Comparison of ENCODE assay signal across 24 cellular contexts in the genomic region with DNA sequence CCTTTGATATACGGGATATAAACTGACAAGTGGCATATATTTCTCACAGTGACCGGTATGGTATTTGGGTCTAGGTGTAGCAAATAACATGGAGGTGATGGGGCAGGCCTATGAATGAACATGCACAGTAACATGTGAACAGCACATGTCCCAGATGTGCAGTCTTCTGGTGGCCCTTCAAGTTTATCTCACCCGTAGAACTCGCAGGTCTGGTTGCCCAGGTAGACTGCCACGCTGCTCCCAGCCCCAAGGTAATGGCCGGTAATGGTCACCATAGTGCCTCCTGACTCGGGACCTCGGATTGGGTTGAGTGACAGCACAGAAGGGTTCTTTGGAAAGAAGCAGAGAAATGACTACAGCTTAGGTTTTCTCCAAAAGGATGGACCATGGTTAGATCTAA.
A peak's percentile ranks its signal among the peaks of the same experiment; 100 is the strongest.
DNase-seq lines count a peak whose midpoint lies in the region; ATAC-seq, FAIRE-seq and TF ChIP-seq lines count a peak whose summit lies in the region.
"Had no signal": no experiment of that assay in that cellular context is flagged by ENCODE, and none has a peak within 500 bp of the region (broad histone marks: within the 10 kb centered on the region; RNA-seq: fewer than 3 reads in every experiment).

No MANE protein-coding gene starts in this region.

- no peak overlapping the region for H3K14ac ChIP-seq in trophoblast cell (ENCODE audit: low read length)

- no peak overlapping the region for H3K4ac ChIP-seq in trophoblast cell (ENCODE audit: low read depth, low read length)

- no peaks in the 10 kb centered on the region for H3K27me3 ChIP-seq in trophoblast cell (ENCODE audit: insufficient read depth, low read length)

- no CpG with 5 or more reads among the region's 8 CpGs for WGBS in trophoblast cell (ENCODE audit: extremely low coverage, insufficient coverage, insufficient read length)

- H3K27me3 Mint-ChIP-seq in natural killer cell treated with Interleukin-12 subunit alpha and Interleukin-12 subunit beta and Interleukin-15 and Interleukin-18, amount 100 ng/mL, for 72 hours = peaks cover 3 to 21% of the 10 kb centered on the region in 2 donors
- H3K27me3 Mint-ChIP-seq in natural killer cell (ENCODE audit: low read depth in 2 of 2) = peaks cover 0 to 12% of the 10 kb centered on the region in 2 donors

- H2BK12ac ChIP-seq in trophoblast cell (ENCODE audit: low read length) = no peak overlapping the region

- H3K9me3 Mint-ChIP-seq in natural killer cell treated with Interleukin-12 subunit alpha and Interleukin-12 subunit beta and Interleukin-15 and Interleukin-18, amount 100 ng/mL, for 72 hours = no peaks in the 10 kb centered on the region
- H3K9me3 Mint-ChIP-seq in natural killer cell = no peaks in the 10 kb centered on the region
- H3K9me3 Mint-ChIP-seq: CD4-positive, alpha-beta T cell; CD8-positive, alpha-beta T cell had no signal

- no peak overlapping the region for H2AFZ ChIP-seq in trophoblast cell (ENCODE audit: insufficient read depth, low read length, poor library complexity)

- H3K4me3 Mint-ChIP-seq in natural killer cell treated with Interleukin-12 subunit alpha and Interleukin-12 subunit beta and Interleukin-15 and Interleukin-18, amount 100 ng/mL, for 72 hours = no peak overlapping the region
- H3K4me3 Mint-ChIP-seq in natural killer cell = no peak overlapping the region
- H3K4me3 Mint-ChIP-seq: B cell; CD4-positive, alpha-beta T cell; CD8-positive, alpha-beta T cell had no signal

- H3K9ac ChIP-seq in trophoblast cell (ENCODE audit: low read length) = no peak overlapping the region
- H3K9ac ChIP-seq: BLaER1 treated with 17β-estradiol and CSF1 and Interleukin-3, amounts not matched to agents 10 nM and 100 nM had no signal

- no peak overlapping the region for H3K4me3 ChIP-seq in trophoblast cell (ENCODE audit: low read depth, low read length)
- H3K4me3 ChIP-seq: A549; BLaER1 treated with 17β-estradiol and CSF1 and Interleukin-3, amounts not matched to agents 10 nM and 100 nM had no signal

- no peak overlapping the region for H3K18ac ChIP-seq in trophoblast cell (ENCODE audit: low read length)

- no peak overlapping the region for H2BK5ac ChIP-seq in trophoblast cell (ENCODE audit: low read depth, low read length, poor library complexity)

- H3K79me2 ChIP-seq in trophoblast cell (ENCODE audit: control insufficient read depth, insufficient read depth, low read length, poor library complexity) = no peaks in the 10 kb centered on the region

- no peaks in the 10 kb centered on the region for H3K36me3 Mint-ChIP-seq in natural killer cell treated with Interleukin-12 subunit alpha and Interleukin-12 subunit beta and Interleukin-15 and Interleukin-18, amount 100 ng/mL, for 72 hours
- no peaks in the 10 kb centered on the region for H3K36me3 Mint-ChIP-seq in natural killer cell
- H3K36me3 Mint-ChIP-seq: CD8-positive, alpha-beta T cell had no signal

- no peak overlapping the region for H4K91ac ChIP-seq in trophoblast cell (ENCODE audit: low read depth, low read length)

- H3K4me1 ChIP-seq in trophoblast cell (ENCODE audit: control insufficient read depth in 1 of 2, insufficient read depth in 2 of 2, low read length in 2 of 2) = peaks cover 12 to 14% of the 10 kb centered on the region in 2 experiments
- H3K4me1 ChIP-seq: A549 had no signal

- intact Hi-C loops in natural killer cell (cut with micrococcal nuclease) = no loop called here

- no peak overlapping the region for H3K23ac ChIP-seq in trophoblast cell (ENCODE audit: low read length)

- no peak overlapping the region for H3K4me2 ChIP-seq in trophoblast cell (ENCODE audit: low read length)
- H3K4me2 ChIP-seq: A549; BLaER1 treated with 17β-estradiol and CSF1 and Interleukin-3, amounts not matched to agents 10 nM and 100 nM had no signal

- no peak for TF ChIP-seq CTCF in natural killer cell (IDR thresholded peaks at IDR 0.05)
- TF ChIP-seq CTCF in D721Med (IDR thresholded peaks at IDR 0.05; ENCODE audit: insufficient read depth, missing control alignments) = no peak

- no peak overlapping the region for H2AK5ac ChIP-seq in trophoblast cell (ENCODE audit: low read length)

- no peak overlapping the region for H4K8ac ChIP-seq in trophoblast cell (ENCODE audit: low read depth, low read length)

- no peak for ATAC-seq in natural killer cell treated with Interleukin-12 subunit alpha and Interleukin-12 subunit beta and Interleukin-15 and Interleukin-18, amount 100 ng/mL, for 72 hours
- ATAC-seq in natural killer cell = no peak
- ATAC-seq: A549; CD8-positive, alpha-beta T cell had no signal

- DNase-seq in natural killer cell treated with Interleukin-12 subunit alpha and Interleukin-12 subunit beta and Interleukin-15 and Interleukin-18, amount 100 ng/mL, for 72 hours (ENCODE audit: low spot score) = peak; percentile 34
- DNase-seq in natural killer cell = no peak
- DNase-seq in trophoblast cell = peak; percentile 52 to 65
- DNase-seq in activated CD4-positive, alpha-beta T cell treated with anti-CD3 and anti-CD28 coated beads for 4 hours = no peak
- no peak for DNase-seq in D721Med (ENCODE audit: insufficient read length, low spot score)
- DNase-seq: AML-193; Caco-2; Calu3; CD4-positive, alpha-beta T cell; CD8-positive, alpha-beta T cell; DMS 273 treated with DMSO at 0.1 percent for 48 hours; DMS153; DMS53; DMS79; DND-41; GF-D8 had no signal

- no peaks in the 10 kb centered on the region for H3K9me3 ChIP-seq in trophoblast cell (ENCODE audit: insufficient read depth, low read depth, low read length)
- H3K9me3 ChIP-seq: A549; BLaER1 treated with 17β-estradiol and CSF1 and Interleukin-3, amounts not matched to agents 10 nM and 100 nM; Caco-2 had no signal

- no peak for FAIRE-seq in D721Med (lab: Jason Lieb, UNC)
- FAIRE-seq: A549, G401.6, GM12891, GM19239 had no signal

- H3K27ac ChIP-seq in trophoblast cell (ENCODE audit: low read depth, low read length) = no peak overlapping the region
- H3K27ac ChIP-seq: 22Rv1; A549; BLaER1 treated with 17β-estradiol and CSF1 and Interleukin-3, amounts not matched to agents 10 nM and 100 nM; C4-2B had no signal

- no peak overlapping the region for H4K12ac ChIP-seq in trophoblast cell (ENCODE audit: low read depth, low read length)

- H2BK120ac ChIP-seq in trophoblast cell (ENCODE audit: insufficient read depth, low read length, poor library complexity) = no peak overlapping the region

- H3K79me1 ChIP-seq in trophoblast cell (ENCODE audit: low read length) = no peaks in the 10 kb centered on the region

- H3K4me1 Mint-ChIP-seq in natural killer cell treated with Interleukin-12 subunit alpha and Interleukin-12 subunit beta and Interleukin-15 and Interleukin-18, amount 100 ng/mL, for 72 hours (ENCODE audit: low read depth in 2 of 2) = no peaks in the 10 kb centered on the region
- H3K4me1 Mint-ChIP-seq in natural killer cell = no peaks in the 10 kb centered on the region
- H3K4me1 Mint-ChIP-seq: B cell had no signal

- H3K27ac Mint-ChIP-seq in natural killer cell treated with Interleukin-12 subunit alpha and Interleukin-12 subunit beta and Interleukin-15 and Interleukin-18, amount 100 ng/mL, for 72 hours = no peak overlapping the region
- H3K27ac Mint-ChIP-seq in natural killer cell = no peak overlapping the region
- H3K27ac Mint-ChIP-seq: B cell; CD4-positive, alpha-beta T cell; CD8-positive, alpha-beta T cell had no signal

- H3K36me3 ChIP-seq in trophoblast cell (ENCODE audit: control insufficient read depth in 1 of 2, insufficient read depth in 2 of 2, low read length in 2 of 2) = peaks cover 47 to 66% of the 10 kb centered on the region in 2 experiments

Comparison
In these comparisons a context has a peak if more than half of its experiments do, and no peak if none do; other contexts are left out.
1. DNase-seq: peak in natural killer cell treated with Interleukin-12 subunit alpha and Interleukin-12 subunit beta and Interleukin-15 and Interleukin-18, amount 100 ng/mL, for 72 hours (single experiment) and trophoblast cell (2 of 2); none in natural killer cell (single experiment), activated CD4-positive, alpha-beta T cell treated with anti-CD3 and anti-CD28 coated beads for 4 hours (0 of 2) and D721Med (single experiment).